In the genomic region with DNA sequence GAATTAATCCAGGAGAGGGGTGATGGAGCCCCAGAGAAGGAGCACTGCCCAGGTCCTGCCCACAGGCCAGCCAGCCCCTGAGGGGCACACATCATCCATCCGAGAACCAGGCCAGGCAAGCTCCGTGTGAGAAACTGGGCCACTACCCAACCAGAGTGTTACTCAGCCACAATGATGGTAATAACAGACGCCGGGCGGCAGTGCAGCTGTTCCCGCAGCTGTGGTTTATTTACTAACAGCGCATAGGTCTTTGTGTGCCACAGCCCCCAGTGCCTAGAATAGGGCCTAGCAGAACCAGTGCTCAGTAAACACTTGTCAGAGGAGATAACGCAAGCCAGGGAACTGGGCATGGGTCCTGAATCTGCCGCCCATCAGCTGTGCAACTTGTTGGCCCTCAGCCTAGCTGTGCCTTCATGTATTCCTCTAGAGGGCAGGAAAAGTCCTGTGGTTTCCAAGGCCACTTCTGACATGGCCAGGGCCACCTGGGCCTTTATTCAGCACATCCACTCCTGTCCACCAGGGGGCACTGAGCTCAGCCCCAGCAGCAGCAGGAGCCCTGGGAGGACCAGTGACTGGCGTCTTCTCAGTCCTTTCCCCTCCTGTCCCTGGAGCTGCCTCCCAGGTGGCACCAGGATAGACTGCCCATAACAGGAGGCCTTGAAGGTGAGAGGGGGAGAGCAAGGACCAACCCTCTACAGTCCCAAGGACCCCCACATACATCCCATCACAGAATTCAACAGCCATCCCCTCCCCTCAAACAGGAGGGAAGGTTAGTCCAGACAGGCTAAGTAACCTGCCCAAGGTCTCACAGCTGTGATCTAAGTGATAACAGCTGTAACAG, we compare ENCODE assay signal across 8 cellular contexts. TPM values are rescaled to one million over a fixed set of nuclear protein-coding genes. Genes with fewer than 3 reads are reported as not detected.
A peak's percentile ranks its signal among the peaks of the same experiment; 100 is the strongest.
DNase-seq lines count a peak whose midpoint lies in the region; ATAC-seq and TF ChIP-seq lines count a peak whose summit lies in the region.

No MANE protein-coding gene starts in this region.

- H3K4me1 ChIP-seq in MM.1S (ENCODE audit: low read length), result peaks cover 24% of the 10 kb centered on the region
- H3K4me1 ChIP-seq in adipocyte (ENCODE audit: control insufficient read depth, insufficient read depth, low read length), result peaks cover 37% of the 10 kb centered on the region
- peaks cover 3% of the 10 kb centered on the region for H3K4me1 ChIP-seq in right cardiac atrium (ENCODE audit: control insufficient read depth, insufficient read depth, low read length)

- DNase-seq in ELF-1 (ENCODE audit: low read depth, low spot score) (peak; percentile 97), MM.1S (peak; percentile 81), T follicular helper cell (ENCODE audit: low read depth) (peak; percentile 55), adipocyte (ENCODE audit: low read depth) (peak; percentile 75), right cardiac atrium (peak; percentile 63 to 80 (median 78))
- DNase-seq in stimulated activated CD4-positive, alpha-beta T cell treated with anti-CD3 and anti-CD28 coated beads, Interleukin-12 subunit alpha, Interleukin-12 subunit beta, amount 100 ng/mL, for 48 hours (ENCODE audit: low read depth in 2 of 3, low spot score in 1 of 3), result peak; percentile 61 to 73 (median 62)

- H4K20me1 ChIP-seq in MM.1S (ENCODE audit: insufficient read depth, low read length), result 0 out of 2 replicates have a peak, but pooled peaks cover 7% of the 10 kb centered on the region

- intact Hi-C loops in right cardiac atrium (cut with DNase I), result loop anchor here in 2 of 4 donors (10.0 kb wide), 2 partner anchors 195 kb away; partner anchors contain the start of gene DOK3 (in 1 of the 2)

- no peaks in the 10 kb centered on the region for H3K36me3 ChIP-seq in MM.1S (replicated peaks; ENCODE audit: insufficient read depth, low read length)
- peaks cover 16% of the 10 kb centered on the region for H3K36me3 ChIP-seq in adipocyte (ENCODE audit: control insufficient read depth, insufficient read depth, low read length, severe bottlenecking)

- no peaks in the 10 kb centered on the region for H3K9me3 ChIP-seq in MM.1S (replicated peaks; ENCODE audit: insufficient read depth, low read length)
- no peaks in the 10 kb centered on the region for H3K9me3 ChIP-seq in adipocyte (ENCODE audit: control insufficient read depth, low read length)
- no peaks in the 10 kb centered on the region for H3K9me3 ChIP-seq in right cardiac atrium (ENCODE audit: control insufficient read depth, low read length)

- H3K27me3 ChIP-seq in MM.1S (replicated peaks; ENCODE audit: insufficient read depth, low read length), result no peaks in the 10 kb centered on the region
- no peaks in the 10 kb centered on the region for H3K27me3 ChIP-seq in adipocyte (replicated peaks; ENCODE audit: control insufficient read depth, insufficient read depth, low read length)
- no peaks in the 10 kb centered on the region for H3K27me3 ChIP-seq in right cardiac atrium (ENCODE audit: control insufficient read depth, insufficient read depth)

- TF ChIP-seq CTCF in MM.1S (IDR thresholded peaks at IDR 0.05; ENCODE audit: low read length), result peak; percentile 96

- WGBS in right cardiac atrium, result 61% methylated on average over 10 of the region's 10 CpGs

- peaks cover 71% of the 10 kb centered on the region for H3K79me2 ChIP-seq in MM.1S (ENCODE audit: low read length)

- peak overlapping the region; percentile 18; the same call in 1 of the 2 replicates for H3K27ac ChIP-seq in MM.1S (ENCODE audit: low read length)
- no peak overlapping the region for H3K27ac ChIP-seq in right cardiac atrium (ENCODE audit: low read length)

- peak overlapping the region; percentile 98; the same call in 1 of the 2 replicates for H3K4me2 ChIP-seq in MM.1S (ENCODE audit: low read depth, low read length)

- H3K9me2 ChIP-seq in MM.1S (replicated peaks; ENCODE audit: insufficient read depth, low read length), result no peaks in the 10 kb centered on the region

- H2AFZ ChIP-seq in MM.1S (ENCODE audit: low read length), result no peak overlapping the region

- H3K9ac ChIP-seq in MM.1S (ENCODE audit: low read length) (peak overlapping the region; percentile 89; the same call in 1 of the 2 replicates), adipocyte (ENCODE audit: low read length) (no peak overlapping the region)

- ATAC-seq in right cardiac atrium, result peak in 1 of 2 donors; percentile 15
- no peak for ATAC-seq in HG03457 (IDR thresholded peaks at IDR 0.05; ENCODE audit: unreplicated experiment)
- ATAC-seq in HG03354 (IDR thresholded peaks at IDR 0.05; ENCODE audit: poor library complexity, severe bottlenecking, unreplicated experiment), result no peak

- peaks cover 67% of the 10 kb centered on the region for H3F3A ChIP-seq in MM.1S (ENCODE audit: insufficient read depth, low read length)

- H3K4me3 ChIP-seq in MM.1S (ENCODE audit: low read length) (peak overlapping the region; percentile 99), adipocyte (ENCODE audit: low read length) (no peak overlapping the region), right cardiac atrium (ENCODE audit: low read length) (no peak overlapping the region)

RNA-seq across cellular contexts. Expression of gene MXD3, which starts 2.1 kb away (rescaled TPM):
- 1 to 10 TPM; 2.4 to 3.6 (median 2.6) TPM for total RNA-seq in right cardiac atrium
- polyA plus RNA-seq in right cardiac atrium, result 1.7 TPM

RNA-seq across cellular contexts. Expression of gene PRELID1, which starts 6.0 kb away (rescaled TPM):
- 10 to 100 TPM; 40.4 to 55.7 (median 46.0) TPM for total RNA-seq in right cardiac atrium
- 43.3 TPM for polyA plus RNA-seq in right cardiac atrium

RNA-seq across cellular contexts. Expression of gene RAB24, which starts 6.1 kb away (rescaled TPM):
- total RNA-seq in right cardiac atrium, result 10 to 100 TPM; 15.0 to 23.8 (median 20.6) TPM
- polyA plus RNA-seq in right cardiac atrium, result 28.6 TPM

RNA-seq across cellular contexts. Expression of gene LMAN2, which starts 41.9 kb away (rescaled TPM):
- 10 to 100 TPM; 59.0 to 74.3 (median 68.8) TPM for total RNA-seq in right cardiac atrium
- 109 TPM for polyA plus RNA-seq in right cardiac atrium

RNA-seq across cellular contexts. Expression of gene RGS14, which starts 48.2 kb away (rescaled TPM):
- 1 to 10 TPM; 3.8 to 5.1 (median 4.2) TPM for total RNA-seq in right cardiac atrium
- polyA plus RNA-seq in right cardiac atrium, result 4.6 TPM
